37 cellular contexts compared by ENCODE assay signal in genomic region chr7:35474100-35474499, GRCh38.
"Had no signal": no experiment of that assay in that cellular context is flagged by ENCODE, and none has a peak within 500 bp of the region (broad histone marks: within the 10 kb centered on the region; RNA-seq: fewer than 3 reads in every experiment).

No MANE protein-coding gene starts in this region.

- H3K4me3 Mint-ChIP-seq: activated B cell treated with CpG ODN at 0.5 μM for 24 hours; activated CD4-positive, alpha-beta memory T cell treated with anti-CD3 and anti-CD28 coated beads, Interleukin-2, amount 10 ng/mL, durations not matched to agents 7 days and 5 days; activated CD4-positive, alpha-beta T cell treated with anti-CD3 and anti-CD28 coated beads, Interleukin-2, amount 10 ng/mL, durations not matched to agents 24 days and 14 days; activated CD8-positive, alpha-beta memory T cell treated with anti-CD3 and anti-CD28 coated beads, Interleukin-2, amount 10 ng/mL, durations not matched to agents 7 days and 5 days; activated CD8-positive, alpha-beta T cell treated with anti-CD3 and anti-CD28 coated beads, Interleukin-2, amount 10 ng/mL, durations not matched to agents 7 days and 5 days; activated naive CD4-positive, alpha-beta T cell treated with anti-CD3 and anti-CD28 coated beads for 36 hours; activated naive CD8-positive, alpha-beta T cell treated with anti-CD3 and anti-CD28 coated beads for 36 hours; activated T-cell treated with anti-CD3 and anti-CD28 coated beads, Interleukin-2, amount 50 U/mL, for 4 hours; brain; central memory CD8-positive, alpha-beta T cell; T-helper 1 cell treated with Interleukin-12 subunit alpha and Interleukin-12 subunit beta and Interleukin-4 antibody, amounts not matched to agents 30 μg/mL and 1 μg/mL, for 36 hours; T-helper 2 cell treated with Interferon-gamma antibody and Interleukin-4, amounts not matched to agents 5 μg/mL and 100 μg/mL, for 36 hours had no signal

- H3K36me3 Mint-ChIP-seq: activated CD8-positive, alpha-beta memory T cell treated with anti-CD3 and anti-CD28 coated beads, Interleukin-2, amount 10 ng/mL, durations not matched to agents 7 days and 5 days; activated naive CD8-positive, alpha-beta T cell treated with anti-CD3 and anti-CD28 coated beads for 36 hours; brain had no signal

- DNase-seq: activated B cell treated with CpG ODN at 0.5 μM for 24 hours; activated CD4-positive, alpha-beta memory T cell treated with anti-CD3 and anti-CD28 coated beads, Interleukin-2, amount 10 ng/mL, durations not matched to agents 7 days and 5 days; activated CD4-positive, alpha-beta T cell treated with anti-CD3 and anti-CD28 coated beads for 4 hours; activated CD4-positive, alpha-beta T cell treated with anti-CD3 and anti-CD28 coated beads, Interleukin-2, amount 10 ng/mL, durations not matched to agents 24 days and 14 days; activated CD4-positive, alpha-beta T cell treated with anti-CD3 and anti-CD28 coated beads, Interleukin-2, amount 50 U/mL, for 1 hour; activated CD4-positive, alpha-beta T cell treated with anti-CD3 and anti-CD28 coated beads, Interleukin-2, amount 50 U/mL, for 4 hours; activated CD4-positive, CD25-positive, alpha-beta regulatory T cell treated with anti-CD3 and anti-CD28 coated beads, Interleukin-2, amount 50 U/mL, for 72 hours; activated CD8-positive, alpha-beta memory T cell treated with anti-CD3 and anti-CD28 coated beads for 24 hours; activated CD8-positive, alpha-beta memory T cell treated with anti-CD3 and anti-CD28 coated beads, Interleukin-2, amount 10 ng/mL, durations not matched to agents 7 days and 5 days; activated CD8-positive, alpha-beta memory T cell treated with anti-CD3 and anti-CD28 coated beads, Interleukin-2, amount 50 U/mL, for 48 hours; activated CD8-positive, alpha-beta T cell treated with anti-CD3 and anti-CD28 coated beads, Interleukin-2, amount 10 ng/mL, durations not matched to agents 7 days and 5 days; activated effector memory CD4-positive, alpha-beta T cell treated with Interleukin-2 at 50 U/mL for 16 hours; activated gamma-delta T cell; activated naive CD4-positive, alpha-beta T cell treated with anti-CD3 and anti-CD28 coated beads for 36 hours; activated naive CD4-positive, alpha-beta T cell treated with anti-CD3 and anti-CD28 coated beads, Interleukin-2, amount 50 U/mL, for 16 hours; activated naive CD8-positive, alpha-beta T cell treated with anti-CD3 and anti-CD28 coated beads for 36 hours; activated T-cell treated with anti-CD3 and anti-CD28 coated beads, Interleukin-2, amount 50 U/mL, for 4 hours; adrenal gland; amygdala; anterior cingulate cortex; caudate nucleus; cerebellar nuclear complex; SW 1271; T-helper 1 cell; T-helper 2 cell; T-helper 9 cell had no signal

- H3K27ac ChIP-seq: adrenal gland, ascending aorta, cardiac muscle cell, VCaP had no signal

- H3K9me3 Mint-ChIP-seq: activated CD4-positive, alpha-beta T cell treated with anti-CD3 and anti-CD28 coated beads, Interleukin-2, amount 10 ng/mL, durations not matched to agents 24 days and 14 days had no signal

- H3K27ac Mint-ChIP-seq: activated B cell treated with CpG ODN at 0.5 μM for 24 hours; activated CD4-positive, alpha-beta memory T cell treated with anti-CD3 and anti-CD28 coated beads, Interleukin-2, amount 10 ng/mL, durations not matched to agents 7 days and 5 days; activated CD4-positive, alpha-beta T cell treated with anti-CD3 and anti-CD28 coated beads, Interleukin-2, amount 10 ng/mL, durations not matched to agents 24 days and 14 days; activated CD8-positive, alpha-beta memory T cell treated with anti-CD3 and anti-CD28 coated beads, Interleukin-2, amount 10 ng/mL, durations not matched to agents 7 days and 5 days; activated CD8-positive, alpha-beta T cell treated with anti-CD3 and anti-CD28 coated beads, Interleukin-2, amount 10 ng/mL, durations not matched to agents 7 days and 5 days; activated naive CD4-positive, alpha-beta T cell treated with anti-CD3 and anti-CD28 coated beads for 36 hours; activated naive CD4-positive, alpha-beta T cell treated with anti-CD3 and anti-CD28 coated beads, Interleukin-2, amount 50 U/mL, for 72 hours; activated naive CD8-positive, alpha-beta T cell treated with anti-CD3 and anti-CD28 coated beads for 36 hours; activated T-helper 2 cell treated with anti-CD3 and anti-CD28 coated beads, Interferon-gamma antibody, Interleukin-2, Interleukin-4, amounts not matched to agents 10 μg/mL and 5 μg/mL and 100 μg/mL, durations not matched to agents 14 hours and 24 hours and 36 hours; brain; T-helper 1 cell treated with Interleukin-12 subunit alpha and Interleukin-12 subunit beta and Interleukin-4 antibody, amounts not matched to agents 30 μg/mL and 1 μg/mL, for 36 hours; T-helper 2 cell treated with Interferon-gamma antibody and Interleukin-4, amounts not matched to agents 5 μg/mL and 100 μg/mL, for 36 hours had no signal

- H3K4me1 ChIP-seq: adrenal gland, ascending aorta had no signal

- H3K9me3 ChIP-seq: ascending aorta had no signal

- ATAC-seq: activated CD8-positive, alpha-beta memory T cell treated with anti-CD3 and anti-CD28 coated beads, Interleukin-2, amount 10 ng/mL, durations not matched to agents 7 days and 5 days; activated CD8-positive, alpha-beta T cell treated with anti-CD3 and anti-CD28 coated beads, Interleukin-2, amount 10 ng/mL, durations not matched to agents 7 days and 5 days; activated naive CD4-positive, alpha-beta T cell treated with anti-CD3 and anti-CD28 coated beads, Interleukin-2, amount 50 U/mL, for 72 hours; activated T-cell treated with anti-CD3 and anti-CD28 coated beads, Interleukin-2, amount 50 U/mL, for 4 hours had no signal

- H3K4me1 Mint-ChIP-seq: activated B cell treated with CpG ODN at 0.5 μM for 24 hours; activated CD4-positive, alpha-beta memory T cell treated with anti-CD3 and anti-CD28 coated beads, Interleukin-2, amount 10 ng/mL, durations not matched to agents 7 days and 5 days; activated CD4-positive, alpha-beta T cell treated with anti-CD3 and anti-CD28 coated beads, Interleukin-2, amount 10 ng/mL, durations not matched to agents 24 days and 14 days; activated naive CD8-positive, alpha-beta T cell treated with anti-CD3 and anti-CD28 coated beads for 36 hours; brain; central memory CD8-positive, alpha-beta T cell had no signal

- H3K27me3 ChIP-seq: adrenal gland, ascending aorta, cardiac muscle cell had no signal

- FAIRE-seq: bronchial epithelial cell, TTC549 had no signal

- H3K36me3 ChIP-seq: adrenal gland, ascending aorta, cardiac muscle cell had no signal

- H3K27me3 Mint-ChIP-seq: brain had no signal

- H3K4me3 ChIP-seq: adrenal gland, ascending aorta, cardiac muscle cell had no signal
